27 cellular contexts compared by ENCODE assay signal in genomic region chr3:50509715-50510114, GRCh38. TPM values are rescaled to one million over a fixed set of nuclear protein-coding genes. Genes with fewer than 3 reads are reported as not detected.
"Had no signal": no experiment of that assay in that cellular context is flagged by ENCODE, and none has a peak within 500 bp of the region (broad histone marks: within the 10 kb centered on the region; RNA-seq: fewer than 3 reads in every experiment).

No MANE protein-coding gene starts in this region.

- H3K4me1 Mint-ChIP-seq: activated naive CD8-positive, alpha-beta T cell treated with anti-CD3 and anti-CD28 coated beads, Interleukin-2, amount 50 U/mL, for 24 hours had no signal

- H3K4me3 Mint-ChIP-seq: activated B cell treated with CpG ODN at 0.5 μM for 24 hours; activated CD4-positive, alpha-beta T cell treated with anti-CD3 and anti-CD28 coated beads, Interleukin-2, amount 10 ng/mL, durations not matched to agents 24 days and 14 days; activated CD8-positive, alpha-beta memory T cell treated with anti-CD3 and anti-CD28 coated beads, Interleukin-2, amount 10 ng/mL, durations not matched to agents 7 days and 5 days; activated naive CD8-positive, alpha-beta T cell treated with anti-CD3 and anti-CD28 coated beads, Interleukin-2, amount 50 U/mL, for 24 hours; activated T-cell treated with anti-CD3 and anti-CD28 coated beads, Interleukin-2, amount 50 U/mL, for 24 hours; activated T-helper 1 cell treated with anti-CD3 and anti-CD28 coated beads, Interleukin-12 subunit alpha, Interleukin-12 subunit beta, Interleukin-2, Interleukin-4 antibody, amounts not matched to agents 30 ng/mL and 10 ng/mL and 1 ng/mL, durations not matched to agents 14 hours and 24 hours and 36 hours; T-helper 1 cell treated with Interleukin-12 subunit alpha and Interleukin-12 subunit beta and Interleukin-4 antibody, amounts not matched to agents 30 μg/mL and 1 μg/mL, for 36 hours had no signal

- H3K9me3 Mint-ChIP-seq: activated B cell treated with CpG ODN at 0.5 μM for 24 hours; activated CD4-positive, alpha-beta T cell treated with anti-CD3 and anti-CD28 coated beads, Interleukin-2, amount 10 ng/mL, durations not matched to agents 24 days and 14 days; activated naive CD4-positive, alpha-beta T cell treated with anti-CD3 and anti-CD28 coated beads, Interleukin-2, amount 50 U/mL, for 72 hours; activated naive CD8-positive, alpha-beta T cell treated with anti-CD3 and anti-CD28 coated beads, Interleukin-2, amount 50 U/mL, for 24 hours; activated T-cell treated with anti-CD3 and anti-CD28 coated beads, Interleukin-2, amount 50 U/mL, for 24 hours; activated T-helper 1 cell treated with anti-CD3 and anti-CD28 coated beads, Interleukin-12 subunit alpha, Interleukin-12 subunit beta, Interleukin-2, Interleukin-4 antibody, amounts not matched to agents 30 ng/mL and 10 ng/mL and 1 ng/mL, durations not matched to agents 14 hours and 24 hours and 36 hours; T-helper 1 cell treated with Interleukin-12 subunit alpha and Interleukin-12 subunit beta and Interleukin-4 antibody, amounts not matched to agents 30 μg/mL and 1 μg/mL, for 36 hours had no signal

- H3K36me3 ChIP-seq: ascending aorta, SJSA1 had no signal

- H3K36me3 Mint-ChIP-seq: activated CD8-positive, alpha-beta memory T cell treated with anti-CD3 and anti-CD28 coated beads, Interleukin-2, amount 10 ng/mL, durations not matched to agents 7 days and 5 days; activated naive CD4-positive, alpha-beta T cell treated with anti-CD3 and anti-CD28 coated beads, Interleukin-2, amount 50 U/mL, for 72 hours had no signal

- ATAC-seq: activated CD8-positive, alpha-beta memory T cell treated with anti-CD3 and anti-CD28 coated beads, Interleukin-2, amount 10 ng/mL, durations not matched to agents 7 days and 5 days; activated naive CD4-positive, alpha-beta T cell treated with anti-CD3 and anti-CD28 coated beads, Interleukin-2, amount 50 U/mL, for 72 hours; activated naive CD8-positive, alpha-beta T cell treated with anti-CD3 and anti-CD28 coated beads, Interleukin-2, amount 50 U/mL, for 24 hours; body of pancreas had no signal

- H3K4me1 ChIP-seq: ascending aorta, body of pancreas, SJSA1 had no signal

- H3K27me3 ChIP-seq: ascending aorta, body of pancreas had no signal

- H3K27ac Mint-ChIP-seq: activated B cell treated with CpG ODN at 0.5 μM for 24 hours; activated CD4-positive, alpha-beta T cell treated with anti-CD3 and anti-CD28 coated beads, Interleukin-2, amount 10 ng/mL, durations not matched to agents 24 days and 14 days; activated CD8-positive, alpha-beta memory T cell treated with anti-CD3 and anti-CD28 coated beads, Interleukin-2, amount 10 ng/mL, durations not matched to agents 7 days and 5 days; activated naive CD8-positive, alpha-beta T cell treated with anti-CD3 and anti-CD28 coated beads, Interleukin-2, amount 50 U/mL, for 24 hours; activated T-cell treated with anti-CD3 and anti-CD28 coated beads, Interleukin-2, amount 50 U/mL, for 24 hours; activated T-helper 1 cell treated with anti-CD3 and anti-CD28 coated beads, Interleukin-12 subunit alpha, Interleukin-12 subunit beta, Interleukin-2, Interleukin-4 antibody, amounts not matched to agents 30 ng/mL and 10 ng/mL and 1 ng/mL, durations not matched to agents 14 hours and 24 hours and 36 hours; T-helper 1 cell treated with Interleukin-12 subunit alpha and Interleukin-12 subunit beta and Interleukin-4 antibody, amounts not matched to agents 30 μg/mL and 1 μg/mL, for 36 hours had no signal

- H3K4me3 ChIP-seq: ascending aorta, body of pancreas, SJSA1 had no signal

- H3K27me3 Mint-ChIP-seq: activated naive CD8-positive, alpha-beta T cell treated with anti-CD3 and anti-CD28 coated beads, Interleukin-2, amount 50 U/mL, for 24 hours; activated T-cell treated with anti-CD3 and anti-CD28 coated beads, Interleukin-2, amount 50 U/mL, for 24 hours had no signal

- DNase-seq: activated B cell treated with CpG ODN at 0.5 μM for 24 hours; activated CD4-positive, alpha-beta T cell treated with anti-CD3 and anti-CD28 coated beads for 1 hour; activated CD4-positive, alpha-beta T cell treated with anti-CD3 and anti-CD28 coated beads, Interleukin-2, amount 10 ng/mL, durations not matched to agents 24 days and 14 days; activated CD4-positive, alpha-beta T cell treated with anti-CD3 and anti-CD28 coated beads, Interleukin-2, amount 50 U/mL, for 48 hours; activated CD8-positive, alpha-beta memory T cell treated with anti-CD3 and anti-CD28 coated beads, Interleukin-2, amount 10 ng/mL, durations not matched to agents 7 days and 5 days; activated effector memory CD4-positive, alpha-beta T cell treated with anti-CD3 and anti-CD28 coated beads, Interleukin-2, amount 50 U/mL, for 16 hours; activated naive CD4-positive, alpha-beta T cell treated with Interleukin-2 at 50 U/mL for 16 hours; activated naive CD8-positive, alpha-beta T cell treated with anti-CD3 and anti-CD28 coated beads, Interleukin-2, amount 50 U/mL, for 24 hours; activated T-cell treated with anti-CD3 and anti-CD28 coated beads, Interleukin-2, amount 50 U/mL, for 24 hours; amniotic stem cell; body of pancreas; central memory CD4-positive, alpha-beta T cell; MM.1S; NCI-H1105; NCI-H1436; NCI-H1694 treated with DMSO at 0.1 percent for 48 hours; NCI-H2081; NCI-H446; NCI-H524; Right ventricle myocardium superior; RPMI8226 had no signal

- H3K27ac ChIP-seq: ascending aorta, body of pancreas, SJSA1 had no signal

- H3K9me3 ChIP-seq: ascending aorta, body of pancreas, SJSA1 had no signal

RNA-seq across cellular contexts. Expression of gene CACNA2D2, which starts 6.3 kb away (rescaled TPM):
- total RNA-seq: bronchial epithelial cell, SJSA1 had no signal
